Comparison of ENCODE assay signal across 12 cellular contexts in the genomic region with DNA sequence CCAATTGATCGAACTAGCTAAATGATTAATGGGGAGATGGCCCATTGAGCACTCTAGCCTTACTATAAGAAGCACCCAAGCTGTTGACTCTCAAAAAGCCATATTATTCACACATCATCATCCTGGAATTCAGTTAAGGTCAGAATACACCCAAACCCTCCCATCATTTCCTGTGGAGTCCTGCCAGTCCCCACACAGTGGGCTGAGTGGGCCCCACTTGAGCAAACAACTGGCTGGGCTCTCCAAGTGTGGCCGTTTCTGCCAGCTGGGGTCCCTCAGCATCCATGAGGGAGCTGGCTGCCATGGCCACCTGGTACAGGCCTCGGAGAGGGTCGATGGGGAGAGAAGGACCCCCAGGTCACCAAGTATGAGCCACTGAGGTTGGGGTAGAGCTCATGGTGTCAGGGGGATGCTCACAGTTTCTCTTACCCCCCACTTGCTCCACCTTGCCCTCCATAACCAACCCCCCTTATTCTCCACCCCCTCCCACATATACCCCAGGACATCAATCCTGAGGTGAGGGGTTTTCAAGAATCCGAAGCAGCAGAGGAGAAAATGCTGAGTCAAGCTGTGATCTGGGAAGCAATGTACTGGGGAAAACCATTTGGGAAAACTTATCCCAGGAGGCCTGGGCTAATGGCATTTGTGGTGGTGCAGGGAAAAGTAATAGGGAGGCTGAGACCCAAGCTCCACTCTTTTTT.
DNase-seq lines count a peak whose midpoint lies in the region; ATAC-seq and TF ChIP-seq lines count a peak whose summit lies in the region.
"Had no signal": no experiment of that assay in that cellular context is flagged by ENCODE, and none has a peak within 500 bp of the region (broad histone marks: within the 10 kb centered on the region; RNA-seq: fewer than 3 reads in every experiment).

No MANE protein-coding gene starts in this region.

- H3K9me3 Mint-ChIP-seq in nephron, result no peaks in the 10 kb centered on the region
- H3K9me3 Mint-ChIP-seq: effector memory CD8-positive, alpha-beta T cell; naive B cell had no signal

- H3K27me3 ChIP-seq in BLaER1 treated with 17β-estradiol and CSF1 and Interleukin-3, amounts not matched to agents 10 nM and 100 nM, result peaks cover 0 to 3% (median 0%) of the 10 kb centered on the region in 11 experiments; a peak in 1 of 22 replicates

- H3K27me3 Mint-ChIP-seq in nephron (ENCODE audit: low read depth) (peaks cover 19% of the 10 kb centered on the region), T-helper 17 cell (peaks cover 19% of the 10 kb centered on the region)
- H3K27me3 Mint-ChIP-seq: effector memory CD8-positive, alpha-beta T cell had no signal

- no peak for ATAC-seq in HG03432 (IDR thresholded peaks at IDR 0.05; ENCODE audit: unreplicated experiment)
- no peak for ATAC-seq in T-helper 17 cell
- ATAC-seq: effector memory CD8-positive, alpha-beta T cell had no signal

- no peak overlapping the region for H3K4me3 ChIP-seq in BLaER1 treated with 17β-estradiol and CSF1 and Interleukin-3, amounts not matched to agents 10 nM and 100 nM

- H3K27ac Mint-ChIP-seq in nephron (peak overlapping the region; percentile 77 to 79 (median 78)), T-helper 17 cell (no peak overlapping the region)
- H3K27ac Mint-ChIP-seq: naive B cell had no signal

- H3K36me3 Mint-ChIP-seq in nephron (ENCODE audit: low read depth), result no peaks in the 10 kb centered on the region
- H3K36me3 Mint-ChIP-seq in T-helper 17 cell (ENCODE audit: low read depth), result peaks cover 5% of the 10 kb centered on the region
- H3K36me3 Mint-ChIP-seq: naive B cell had no signal

- DNase-seq in NCI-H226 (peak; percentile 74), dermis microvascular lymphatic vessel endothelial cell (ENCODE audit: low read depth in 2 of 2) (peak; percentile 4 to 61), T-helper 17 cell (no peak), HT-29 (ENCODE audit: low spot score) (no peak)
- DNase-seq in effector CD4-positive, alpha-beta T cell, result no peak
- DNase-seq: effector memory CD8-positive, alpha-beta T cell; naive B cell; NCI-H510A treated with DMSO at 0.1 percent for 48 hours; SIG-M5 had no signal

- H3K4me3 Mint-ChIP-seq in nephron (peak overlapping the region in 2 of 3 experiments; percentile 16 to 61), T-helper 17 cell (no peak overlapping the region)
- H3K4me3 Mint-ChIP-seq: effector memory CD8-positive, alpha-beta T cell had no signal

- H4K20me1 ChIP-seq in BLaER1 treated with 17β-estradiol and CSF1 and Interleukin-3, amounts not matched to agents 10 nM and 100 nM, result peaks cover 0 to 21% (median 5%) of the 10 kb centered on the region in 11 experiments; a peak in 8 of 22 replicates

- no peaks in the 10 kb centered on the region for H3K9me3 ChIP-seq in BLaER1 treated with 17β-estradiol and CSF1 and Interleukin-3, amounts not matched to agents 10 nM and 100 nM (replicated peaks in 1 of 11)
- no peaks in the 10 kb centered on the region for H3K9me3 ChIP-seq in T-helper 17 cell (ENCODE audit: control insufficient read depth, low read length, poor library complexity, severe bottlenecking)

- H3K27ac ChIP-seq in BLaER1 treated with 17β-estradiol and CSF1 and Interleukin-3, amounts not matched to agents 10 nM and 100 nM, result no peak overlapping the region

- H3K4me1 Mint-ChIP-seq in nephron, result peaks cover 73% of the 10 kb centered on the region
- peaks cover 19% of the 10 kb centered on the region for H3K4me1 Mint-ChIP-seq in T-helper 17 cell

- H3K36me3 ChIP-seq in BLaER1 treated with 17β-estradiol and CSF1 and Interleukin-3, amounts not matched to agents 10 nM and 100 nM, result peaks cover 0 to 31% (median under 1%) of the 10 kb centered on the region in 11 experiments; a peak in 11 of 22 replicates

- H3K9ac ChIP-seq in BLaER1 treated with 17β-estradiol and CSF1 and Interleukin-3, amounts not matched to agents 10 nM and 100 nM, result no peak overlapping the region

- H3K4me2 ChIP-seq in BLaER1 treated with 17β-estradiol and CSF1 and Interleukin-3, amounts not matched to agents 10 nM and 100 nM, result peak overlapping the region in 9 of 11 experiments; percentile 44 to 82 (median 64); a peak in 18 of 22 replicates

- TF ChIP-seq CTCF in nephron (IDR thresholded peaks at IDR 0.05; ENCODE audit: unreplicated experiment in 3 of 3), result no peak

- peaks cover 0 to 45% (median 37%) of the 10 kb centered on the region in 10 experiments; a peak in 16 of 20 replicates for H3K4me1 ChIP-seq in BLaER1 treated with 17β-estradiol and CSF1 and Interleukin-3, amounts not matched to agents 10 nM and 100 nM

Comparison
In these comparisons a context has a peak if more than half of its experiments do, and no peak if none do; other contexts are left out.
1. DNase-seq: peak in NCI-H226 (single experiment) and dermis microvascular lymphatic vessel endothelial cell (2 of 2); none in T-helper 17 cell (0 of 3), effector CD4-positive, alpha-beta T cell (single experiment) and HT-29 (single experiment).